29 cellular contexts compared by ENCODE assay signal in the genomic region with DNA sequence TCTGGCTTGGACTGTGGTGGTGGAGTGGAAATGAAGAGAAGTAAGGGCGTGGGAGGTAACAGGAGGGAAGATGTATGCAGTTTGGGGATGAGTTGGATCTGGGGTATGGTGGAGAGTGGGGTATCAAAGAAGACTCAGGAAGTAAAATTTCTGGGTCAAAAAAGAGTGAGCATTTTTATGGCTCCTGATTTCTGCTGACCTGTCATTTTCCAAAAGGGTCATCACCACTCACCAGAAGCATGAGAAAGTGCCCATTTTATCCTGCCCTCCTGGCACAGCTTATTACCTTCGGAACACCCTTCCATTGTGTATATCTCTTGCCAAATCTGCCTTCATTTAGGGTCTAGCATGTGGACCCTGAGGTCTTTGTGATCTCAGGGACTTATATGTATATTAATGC.
"Had no signal": no experiment of that assay in that cellular context is flagged by ENCODE, and none has a peak within 500 bp of the region (broad histone marks: within the 10 kb centered on the region; RNA-seq: fewer than 3 reads in every experiment).

No MANE protein-coding gene starts in this region.

- H3K4me1 ChIP-seq: breast epithelium, colonic mucosa had no signal

- H3K27ac ChIP-seq: ascending aorta, breast epithelium, cardiac muscle cell, colonic mucosa, dorsolateral prefrontal cortex, heart left ventricle had no signal

- H3K36me3 ChIP-seq: ascending aorta, breast epithelium, cardiac muscle cell, colonic mucosa, heart left ventricle had no signal

- DNase-seq: activated CD4-positive, alpha-beta memory T cell treated with anti-CD3 and anti-CD28 coated beads, Interleukin-2, amount 10 ng/mL, durations not matched to agents 7 days and 5 days; activated CD4-positive, alpha-beta T cell treated with anti-CD3 and anti-CD28 coated beads for 1 hour; activated CD4-positive, alpha-beta T cell treated with anti-CD3 and anti-CD28 coated beads for 4 hours; activated CD4-positive, alpha-beta T cell treated with anti-CD3 and anti-CD28 coated beads, Interleukin-2, amount 10 ng/mL, durations not matched to agents 7 days and 5 days; activated CD4-positive, alpha-beta T cell treated with anti-CD3 and anti-CD28 coated beads, Interleukin-2, amount 50 U/mL, for 4 hours; activated CD8-positive, alpha-beta memory T cell treated with anti-CD3 and anti-CD28 coated beads, Interleukin-2, amount 50 U/mL, for 48 hours; activated gamma-delta T cell; activated naive CD4-positive, alpha-beta T cell; activated naive CD4-positive, alpha-beta T cell treated with anti-CD3 and anti-CD28 coated beads, Interleukin-2, amount 10 ng/mL, durations not matched to agents 7 days and 5 days; activated naive CD8-positive, alpha-beta T cell treated with anti-CD3 and anti-CD28 coated beads, Interleukin-2, amount 10 ng/mL, durations not matched to agents 7 days and 5 days; activated T-cell treated with anti-CD3 and anti-CD28 coated beads for 4 hours; activated T-cell treated with anti-CD3 and anti-CD28 coated beads, Interleukin-2, amount 50 U/mL, for 24 hours; activated T-cell treated with anti-CD3 and anti-CD28 coated beads, Interleukin-2, amount 50 U/mL, for 72 hours; central memory CD4-positive, alpha-beta T cell; cerebellar nuclear complex; colonic mucosa; effector memory CD4-positive, alpha-beta T cell; endodermal cell; foreskin fibroblast; glutamatergic neuron; heart left ventricle had no signal

- H3K4me3 ChIP-seq: ascending aorta, breast epithelium, cardiac muscle cell, colonic mucosa, dorsolateral prefrontal cortex, heart left ventricle had no signal

- FAIRE-seq: frontal cortex had no signal

- H3K9me3 ChIP-seq: ascending aorta, breast epithelium, colonic mucosa, heart left ventricle had no signal

- H3K27me3 ChIP-seq: ascending aorta, cardiac muscle cell, colonic mucosa had no signal

- ATAC-seq: activated naive CD4-positive, alpha-beta T cell treated with anti-CD3 and anti-CD28 coated beads, Interleukin-2, amount 50 U/mL, for 72 hours; activated T-cell treated with anti-CD3 and anti-CD28 coated beads, Interleukin-2, amount 50 U/mL, for 72 hours; esophagus mucosa; heart left ventricle; WTC11 had no signal
